ENCODE assay signal across 8 cellular contexts in the genomic region with DNA sequence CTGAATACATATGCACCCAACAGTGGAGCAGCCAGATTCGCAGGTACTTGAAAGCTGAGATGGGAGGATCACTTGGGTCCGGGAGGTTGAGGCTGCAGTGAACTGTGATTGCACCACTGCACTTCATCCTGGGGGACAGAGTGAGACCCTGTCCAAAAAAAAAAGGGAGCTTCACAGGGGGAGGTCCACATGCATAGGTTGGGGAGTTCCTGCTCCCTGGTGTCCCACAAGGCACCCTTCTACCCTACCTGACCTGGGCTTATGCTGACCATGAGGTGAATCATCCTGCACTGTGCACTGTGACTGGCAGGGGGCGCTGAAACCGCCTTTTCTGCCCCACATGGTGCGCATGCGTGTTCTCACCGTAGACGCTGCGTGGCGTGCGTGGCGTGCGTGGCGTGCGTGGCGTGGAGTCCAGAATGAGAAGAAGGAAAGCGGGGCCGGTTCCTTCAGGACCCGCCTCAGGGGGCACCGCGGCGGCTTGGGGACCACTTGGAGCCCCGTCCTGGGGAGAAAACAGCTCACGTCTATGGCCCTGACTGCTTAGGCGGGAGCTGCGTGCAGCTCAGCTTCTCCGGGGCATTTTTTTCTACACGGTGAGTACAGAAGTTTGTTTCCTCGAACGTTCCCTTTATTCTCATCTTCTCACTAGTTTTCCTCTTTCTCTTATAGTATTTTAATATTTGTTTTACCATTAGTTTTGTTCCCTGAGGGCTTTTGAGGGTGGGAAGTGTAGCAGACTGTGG.
A peak's percentile ranks its signal among the peaks of the same experiment; 100 is the strongest.
DNase-seq lines count a peak whose midpoint lies in the region; ATAC-seq and TF ChIP-seq lines count a peak whose summit lies in the region.

No MANE protein-coding gene starts in this region.

- H4K20me1 ChIP-seq in osteoblast (ENCODE audit: insufficient read depth, low read length) = peaks cover 33% of the 10 kb centered on the region

- H3K4me3 ChIP-seq in MG63 (peak overlapping the region; percentile 64), osteoblast (ENCODE audit: insufficient read depth, low read length) (peak overlapping the region; percentile 93), thoracic aorta (peak overlapping the region; percentile 95)

- H3K79me2 ChIP-seq in osteoblast (ENCODE audit: insufficient read depth, low read length) = peaks cover 50% of the 10 kb centered on the region

- CTCF ChIA-PET in activated naive CD4-positive, alpha-beta T cell treated with anti-CD3 and anti-CD28 coated beads, Interleukin-2, amount 10 ng/mL, durations not matched to agents 7 days and 5 days (lab: Charles Lee) = interaction anchor here (0.6 to 1.6 kb wide), 10 partner anchors 11 to 326 kb away, joined by 3 to 5 read pairs (median 4); no protein-coding TSS in a partner anchor

- H3K36me3 Mint-ChIP-seq in activated naive CD4-positive, alpha-beta T cell treated with anti-CD3 and anti-CD28 coated beads, Interleukin-2, amount 10 ng/mL, durations not matched to agents 7 days and 5 days = peaks cover 15% of the 10 kb centered on the region

- ATAC-seq in thoracic aorta (ENCODE audit: insufficient number of reproducible peaks, low FRiP score, low read depth) = peak; percentile 79

- peak overlapping the region; percentile 86 for H3K4me3 Mint-ChIP-seq in activated naive CD4-positive, alpha-beta T cell treated with anti-CD3 and anti-CD28 coated beads, Interleukin-2, amount 10 ng/mL, durations not matched to agents 7 days and 5 days

- H3K4me1 ChIP-seq in ES-I3 (ENCODE audit: insufficient read depth, low read length) = no peaks in the 10 kb centered on the region
- peaks cover 30% of the 10 kb centered on the region for H3K4me1 ChIP-seq in osteoblast (ENCODE audit: insufficient read depth, low read length)
- H3K4me1 ChIP-seq in thoracic aorta (ENCODE audit: control insufficient read depth in 1 of 2, low read depth in 2 of 2) = peaks cover 20 to 41% of the 10 kb centered on the region in 2 donors

- H3K9me3 ChIP-seq in ES-I3 (ENCODE audit: control insufficient read depth, insufficient read depth, low read length) (no peaks in the 10 kb centered on the region), MG63 (no peaks in the 10 kb centered on the region), osteoblast (ENCODE audit: low read depth, low read length) (no peaks in the 10 kb centered on the region), thoracic aorta (no peaks in the 10 kb centered on the region)

- peak overlapping the region; percentile 94 for H3K27ac ChIP-seq in osteoblast (ENCODE audit: low read depth, low read length)
- H3K27ac ChIP-seq in thoracic aorta = peak overlapping the region; percentile 74 to 75

- H3K27ac Mint-ChIP-seq in activated naive CD4-positive, alpha-beta T cell treated with anti-CD3 and anti-CD28 coated beads, Interleukin-2, amount 10 ng/mL, durations not matched to agents 7 days and 5 days = peak overlapping the region; percentile 75

- peaks cover 53% of the 10 kb centered on the region for H3K4me1 Mint-ChIP-seq in activated naive CD4-positive, alpha-beta T cell treated with anti-CD3 and anti-CD28 coated beads, Interleukin-2, amount 10 ng/mL, durations not matched to agents 7 days and 5 days

- peak overlapping the region; percentile 81 for H3K9ac ChIP-seq in ES-I3 (ENCODE audit: low read depth, low read length)

- H3K36me3 ChIP-seq in ES-I3 (ENCODE audit: insufficient read depth, low read length) (no peaks in the 10 kb centered on the region), MG63 (no peaks in the 10 kb centered on the region), osteoblast (ENCODE audit: insufficient read depth, low read length) (no peaks in the 10 kb centered on the region), thoracic aorta (no peaks in the 10 kb centered on the region)

- H2AFZ ChIP-seq in osteoblast (ENCODE audit: low read length) = peak overlapping the region; percentile 91

- H3K27me3 ChIP-seq in MG63 (no peaks in the 10 kb centered on the region), osteoblast (ENCODE audit: insufficient read depth, low read length) (no peaks in the 10 kb centered on the region), thoracic aorta (replicated peaks; ENCODE audit: insufficient read depth) (no peaks in the 10 kb centered on the region)

- DNase-seq in H4 (ENCODE audit: low spot score) (peak; percentile 69), MG63 (peak; percentile 55), SK-N-DZ (ENCODE audit: low spot score) (peak; percentile 90), glomerular endothelial cell (ENCODE audit: extremely low read depth, low read depth, low spot score) (peak; percentile 41), osteoblast (ENCODE audit: insufficient read length, low spot score, missing footprints) (peak; percentile 95), thoracic aorta (ENCODE audit: low spot score) (peak; percentile 51)
- peak; percentile 92 for DNase-seq in activated naive CD4-positive, alpha-beta T cell treated with anti-CD3 and anti-CD28 coated beads, Interleukin-2, amount 10 ng/mL, durations not matched to agents 7 days and 5 days

- peak overlapping the region; percentile 99 for H3K4me2 ChIP-seq in osteoblast (ENCODE audit: insufficient read depth, low read length)

- H3K9me3 Mint-ChIP-seq in activated naive CD4-positive, alpha-beta T cell treated with anti-CD3 and anti-CD28 coated beads, Interleukin-2, amount 10 ng/mL, durations not matched to agents 7 days and 5 days = no peaks in the 10 kb centered on the region

- peaks cover 5% of the 10 kb centered on the region for H3K27me3 Mint-ChIP-seq in activated naive CD4-positive, alpha-beta T cell treated with anti-CD3 and anti-CD28 coated beads, Interleukin-2, amount 10 ng/mL, durations not matched to agents 7 days and 5 days

- peak; percentile 89 for TF ChIP-seq CTCF in osteoblast (IDR thresholded peaks at IDR 0.05; ENCODE audit: extremely low read depth, low read depth, low read length)
- TF ChIP-seq CTCF in thoracic aorta (IDR thresholded peaks at IDR 0.05) = peak; percentile 94

Comparison
In these comparisons a context has a peak if more than half of its experiments do, and no peak if none do; other contexts are left out.
1. Peak in every context shown above with its lines: DNase-seq, ATAC-seq, H3K4me3 ChIP-seq and H3K27ac ChIP-seq.
2. DNase-seq: peak in every context shown above with its lines; median percentile 95 in osteoblast; 92 in activated naive CD4-positive, alpha-beta T cell treated with anti-CD3 and anti-CD28 coated beads, Interleukin-2, amount 10 ng/mL, durations not matched to agents 7 days and 5 days; 90 in SK-N-DZ; 69 in H4; 55 in MG63; 51 in thoracic aorta; 41 in glomerular endothelial cell.